In the genomic region with DNA sequence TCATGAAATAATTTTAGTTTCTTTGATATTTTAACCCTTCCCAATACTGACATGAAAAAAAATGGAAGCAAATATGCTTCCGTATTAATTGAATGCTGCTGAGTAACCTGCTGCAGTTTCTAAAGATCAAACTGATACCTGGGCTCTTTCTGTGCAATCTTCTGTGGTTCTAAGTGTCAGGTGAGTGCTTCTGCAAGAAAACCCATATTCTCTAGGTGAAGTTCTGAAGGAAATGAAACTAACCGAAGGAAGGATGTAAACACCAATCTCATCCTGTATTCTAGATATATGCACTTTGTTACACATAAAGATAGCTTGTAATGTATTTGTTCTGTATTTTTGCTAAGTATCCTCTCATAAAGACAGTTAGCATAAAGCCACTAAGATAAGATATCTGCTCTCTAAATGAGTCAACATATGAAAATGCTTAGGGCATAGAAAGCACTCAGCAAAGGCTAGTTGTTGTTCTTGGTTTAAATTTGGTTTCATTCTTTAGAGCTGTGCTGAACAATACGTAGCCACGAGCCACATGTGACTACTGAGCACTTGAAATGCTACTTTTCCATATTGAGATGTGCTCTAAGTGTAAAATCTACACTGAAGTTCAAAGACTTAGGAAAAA, we compare ENCODE assay signal across 10 cellular contexts. TPM values are rescaled to one million over a fixed set of nuclear protein-coding genes. Genes with fewer than 3 reads are reported as not detected.
DNase-seq lines count a peak whose midpoint lies in the region; ATAC-seq lines count a peak whose summit lies in the region.
"Had no signal": no experiment of that assay in that cellular context is flagged by ENCODE, and none has a peak within 500 bp of the region (broad histone marks: within the 10 kb centered on the region; RNA-seq: fewer than 3 reads in every experiment).

No MANE protein-coding gene starts in this region.

- peak in 2 of 3 donors; percentile 37 to 80 for DNase-seq in CD4-positive, CD25-positive, alpha-beta regulatory T cell
- DNase-seq in astrocyte of the hippocampus (ENCODE audit: low read depth, low spot score) (peak; percentile 23), UCSD-AML1 (lab: John Stamatoyannopoulos, UW; ENCODE audit: unreplicated experiment) (no peak), HUDEP-2 (lab: John Stamatoyannopoulos, UW; ENCODE audit: unreplicated experiment in 76 of 76) (no peak), occipital lobe (lab: John Stamatoyannopoulos, UW) (no peak), ACHN (no peak)
- DNase-seq: GDM1, right cardiac atrium had no signal

- H3K4me1 Mint-ChIP-seq in CD4-positive, CD25-positive, alpha-beta regulatory T cell: peaks cover 15 to 39% (median 21%) of the 10 kb centered on the region in 4 donors

- peak overlapping the region; percentile 75 for H3K4me3 ChIP-seq in CD4-positive, CD25-positive, alpha-beta regulatory T cell (ENCODE audit: low read depth, low read length)

- H3K27ac ChIP-seq in CD4-positive, CD25-positive, alpha-beta regulatory T cell (ENCODE audit: insufficient read depth, low read length, poor library complexity, severe bottlenecking): peak overlapping the region; percentile 58

- H3K36me3 Mint-ChIP-seq in CD4-positive, CD25-positive, alpha-beta regulatory T cell: no peaks in the 10 kb centered on the region

- no peaks in the 10 kb centered on the region for H3K36me3 ChIP-seq in CD4-positive, CD25-positive, alpha-beta regulatory T cell (ENCODE audit: control insufficient read depth, insufficient read depth, low read length)

- peaks cover 0 to 4% (median 0%) of the 10 kb centered on the region in 7 donors for H3K9me3 Mint-ChIP-seq in CD4-positive, CD25-positive, alpha-beta regulatory T cell

- peak overlapping the region; percentile 26 to 76 (median 65) for H3K4me3 Mint-ChIP-seq in CD4-positive, CD25-positive, alpha-beta regulatory T cell

- no peaks in the 10 kb centered on the region for H3K27me3 ChIP-seq in CD4-positive, CD25-positive, alpha-beta regulatory T cell (ENCODE audit: control insufficient read depth, insufficient read depth, low read length)

- in situ Hi-C loops in ACHN (cut with HindIII; ENCODE audit: low pct_ligation_motif_present, low pct_unique_long_range_greater_than_20kb, low sequenced_read_pairs): no loop called here

- H3K4me1 ChIP-seq in CD4-positive, CD25-positive, alpha-beta regulatory T cell (ENCODE audit: control insufficient read depth, insufficient read depth, low read length, poor library complexity, severe bottlenecking): peaks cover 14% of the 10 kb centered on the region

- H3K27ac Mint-ChIP-seq in CD4-positive, CD25-positive, alpha-beta regulatory T cell: peak overlapping the region; percentile 48 to 72 (median 52)

- H3K27me3 Mint-ChIP-seq in CD4-positive, CD25-positive, alpha-beta regulatory T cell: no peaks in the 10 kb centered on the region

- no peaks in the 10 kb centered on the region for H3K9me3 ChIP-seq in CD4-positive, CD25-positive, alpha-beta regulatory T cell (ENCODE audit: control insufficient read depth in 2 of 2, low read length in 2 of 2)

- ATAC-seq in CD4-positive, CD25-positive, alpha-beta regulatory T cell (ENCODE audit: low read depth in 2 of 2): peak; percentile 76
- ATAC-seq in GM19372 (IDR thresholded peaks at IDR 0.05; ENCODE audit: low read depth, unreplicated experiment) (peak; percentile 94), HG03139 (IDR thresholded peaks at IDR 0.05; ENCODE audit: unreplicated experiment) (peak; percentile 85)
- ATAC-seq: right cardiac atrium had no signal

RNA-seq across cellular contexts. Expression of a gene that starts 52.0 kb away (rescaled TPM):
- 0.42 TPM for total RNA-seq in CD4-positive, CD25-positive, alpha-beta regulatory T cell
- polyA plus RNA-seq in CD4-positive, CD25-positive, alpha-beta regulatory T cell: under 1 TPM; 0.03 to 0.29 (median 0.06) TPM
- total RNA-seq in occipital lobe: 5.5 TPM

Comparison
In these comparisons a context has a peak if more than half of its experiments do, and no peak if none do; other contexts are left out.
1. DNase-seq: peak in CD4-positive, CD25-positive, alpha-beta regulatory T cell (2 of 3) and astrocyte of the hippocampus (single experiment); none in UCSD-AML1 (single experiment), HUDEP-2 (0 of 76), occipital lobe (single experiment) and ACHN (single experiment).
2. Peak in every context shown above with its lines, with median percentiles within 50 percentile points of each other: ATAC-seq.